In the genomic region with DNA sequence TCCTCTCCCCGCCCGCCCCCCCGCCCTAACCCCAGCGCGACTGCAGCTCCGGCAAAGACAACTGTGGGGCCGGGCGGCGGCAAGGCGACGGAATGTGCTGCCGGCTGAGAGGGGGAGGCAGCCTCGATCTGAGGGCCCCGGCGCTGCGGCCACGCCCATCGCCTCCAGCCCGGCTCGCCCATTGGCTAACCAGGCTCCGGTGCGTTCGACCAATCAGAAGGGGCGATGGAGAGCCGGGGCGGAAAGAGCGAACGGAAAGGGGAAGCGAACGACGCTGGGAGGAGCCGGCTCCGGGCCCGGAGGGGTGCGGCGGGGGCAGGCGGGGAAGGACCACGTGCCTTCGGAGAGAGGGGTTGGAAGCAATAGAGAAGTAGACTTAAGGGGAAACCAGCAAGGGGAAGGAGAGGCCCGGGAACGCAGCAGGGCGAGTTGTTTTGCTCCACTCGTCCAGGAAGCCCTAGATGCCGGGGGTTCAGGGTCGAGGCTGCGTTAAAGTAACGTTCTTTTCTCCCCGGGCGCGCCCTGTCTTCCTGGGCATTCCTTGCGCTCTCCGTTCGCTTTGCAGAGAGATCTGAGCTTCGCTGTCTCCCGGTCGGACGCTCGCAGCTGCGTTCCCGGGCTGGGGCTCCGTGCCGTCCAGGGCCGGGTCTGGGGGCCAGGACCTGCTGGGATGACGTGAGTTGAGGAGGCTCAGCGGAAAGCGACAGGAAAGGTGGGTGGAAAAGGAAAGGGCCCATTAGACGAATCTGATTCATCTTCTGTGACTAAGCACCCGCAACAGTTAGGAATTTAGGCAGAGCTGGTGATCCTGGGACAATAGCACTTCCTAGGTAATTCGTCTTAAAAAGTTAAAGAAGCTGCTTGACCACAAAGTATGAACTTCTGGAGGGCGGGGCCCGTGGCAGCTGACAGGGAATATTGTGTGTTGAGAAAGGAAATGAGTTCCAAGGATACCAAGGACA, we compare ENCODE assay signal across 8 cellular contexts. TPM values are rescaled to one million over a fixed set of nuclear protein-coding genes. Genes with fewer than 3 reads are reported as not detected.
DNase-seq lines count a peak whose midpoint lies in the region; ATAC-seq and TF ChIP-seq lines count a peak whose summit lies in the region.

A gene with protein sequence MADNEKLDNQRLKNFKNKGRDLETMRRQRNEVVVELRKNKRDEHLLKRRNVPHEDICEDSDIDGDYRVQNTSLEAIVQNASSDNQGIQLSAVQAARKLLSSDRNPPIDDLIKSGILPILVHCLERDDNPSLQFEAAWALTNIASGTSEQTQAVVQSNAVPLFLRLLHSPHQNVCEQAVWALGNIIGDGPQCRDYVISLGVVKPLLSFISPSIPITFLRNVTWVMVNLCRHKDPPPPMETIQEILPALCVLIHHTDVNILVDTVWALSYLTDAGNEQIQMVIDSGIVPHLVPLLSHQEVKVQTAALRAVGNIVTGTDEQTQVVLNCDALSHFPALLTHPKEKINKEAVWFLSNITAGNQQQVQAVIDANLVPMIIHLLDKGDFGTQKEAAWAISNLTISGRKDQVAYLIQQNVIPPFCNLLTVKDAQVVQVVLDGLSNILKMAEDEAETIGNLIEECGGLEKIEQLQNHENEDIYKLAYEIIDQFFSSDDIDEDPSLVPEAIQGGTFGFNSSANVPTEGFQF (minus strand): TSS at position 130 of the 962 bp plus-strand sequence. CDS start 289 bp downstream, outside the sequence.

- H3K4me3 Mint-ChIP-seq in activated naive CD8-positive, alpha-beta T cell treated with anti-CD3 and anti-CD28 coated beads, Interleukin-2, amount 50 U/mL, for 24 hours: peak within 1 kb of the TSS; percentile 94

- H3K79me2 ChIP-seq in parathyroid adenoma: peaks cover 27% of the 10 kb centered on the region

- peak within 1 kb of the TSS; percentile 98 for H3K27ac Mint-ChIP-seq in activated naive CD8-positive, alpha-beta T cell treated with anti-CD3 and anti-CD28 coated beads, Interleukin-2, amount 50 U/mL, for 24 hours

- H3K9me3 Mint-ChIP-seq in activated naive CD8-positive, alpha-beta T cell treated with anti-CD3 and anti-CD28 coated beads, Interleukin-2, amount 50 U/mL, for 24 hours: peaks cover 37% of the 10 kb centered on the region

- H3K4me1 ChIP-seq in parathyroid adenoma (peaks cover 5% of the 10 kb centered on the region), tibial nerve (peaks cover 0 to 49% (median 10%) of the 10 kb centered on the region in 4 donors)

- H3K36me3 Mint-ChIP-seq in activated naive CD8-positive, alpha-beta T cell treated with anti-CD3 and anti-CD28 coated beads, Interleukin-2, amount 50 U/mL, for 24 hours (ENCODE audit: low read depth): peaks cover 44% of the 10 kb centered on the region

- H3K4me3 ChIP-seq in GM12865 (ENCODE audit: low read depth, low read length): peak within 1 kb of the TSS; percentile 96
- H3K4me3 ChIP-seq in parathyroid adenoma (ENCODE audit: low read depth, low read length): peak within 1 kb of the TSS; percentile 75
- H3K4me3 ChIP-seq in tibial nerve: peak within 1 kb of the TSS; percentile 74 to 97 (median 88)

- H3K27ac ChIP-seq in parathyroid adenoma (peak within 1 kb of the TSS; percentile 94), tibial nerve (peak within 1 kb of the TSS; percentile 92 to 98 (median 97))

- peak; percentile 98 for DNase-seq in GM12865 (ENCODE audit: low read depth)
- DNase-seq in NCI-H1417 treated with DMSO at 0.1 percent for 48 hours (lab: John Stamatoyannopoulos, UW): peak; percentile 92
- DNase-seq in SW480 (ENCODE audit: low spot score): peak; percentile 97
- DNase-seq in activated naive CD8-positive, alpha-beta T cell treated with anti-CD3 and anti-CD28 coated beads, Interleukin-2, amount 50 U/mL, for 24 hours: peak; percentile 96
- peak; percentile 98 for DNase-seq in Right ventricle myocardium superior
- DNase-seq in tibial nerve (ENCODE audit: low spot score in 2 of 2): peak; percentile 95

- peak within 1 kb of the TSS; percentile 2 for H3K9ac ChIP-seq in parathyroid adenoma

- H3K27me3 Mint-ChIP-seq in activated naive CD8-positive, alpha-beta T cell treated with anti-CD3 and anti-CD28 coated beads, Interleukin-2, amount 50 U/mL, for 24 hours: no peaks in the 10 kb centered on the region

- TF ChIP-seq EP300 in tibial nerve (IDR thresholded peaks at IDR 0.05): peak in 1 of 2 donors; percentile 80

- H3K9me3 ChIP-seq in parathyroid adenoma (ENCODE audit: control insufficient read depth, low read length): no peaks in the 10 kb centered on the region
- H3K9me3 ChIP-seq in tibial nerve: peaks cover 0 to 8% (median 0%) of the 10 kb centered on the region in 4 donors

- TF ChIP-seq CTCF in GM12865 (IDR thresholded peaks at IDR 0.05; ENCODE audit: insufficient read depth, low read depth, low read length, missing control alignments) (no peak), parathyroid adenoma (IDR thresholded peaks at IDR 0.05) (no peak), tibial nerve (IDR thresholded peaks at IDR 0.05) (peak in 1 of 5 experiments; percentile 32)

- H3K27me3 ChIP-seq in parathyroid adenoma (ENCODE audit: control insufficient read depth, insufficient read depth, low read length): no peaks in the 10 kb centered on the region
- no peaks in the 10 kb centered on the region for H3K27me3 ChIP-seq in tibial nerve

- 1 to 2% methylated on average over 46 to 65 of the region's 71 CpGs for WGBS in tibial nerve, 2 donors

- H3K36me3 ChIP-seq in parathyroid adenoma (ENCODE audit: control insufficient read depth, insufficient read depth, low read length): no peaks in the 10 kb centered on the region
- peaks cover 0 to 16% (median 0%) of the 10 kb centered on the region in 3 donors for H3K36me3 ChIP-seq in tibial nerve

- peak within 1 kb of the TSS; percentile 96 for H2AFZ ChIP-seq in parathyroid adenoma

- peak; percentile 42 to 63 for TF ChIP-seq POLR2A in tibial nerve (IDR thresholded peaks at IDR 0.05)

- peak within 1 kb of the TSS; percentile 84 for H3K4me2 ChIP-seq in parathyroid adenoma (ENCODE audit: low read length)

- H3K4me1 Mint-ChIP-seq in activated naive CD8-positive, alpha-beta T cell treated with anti-CD3 and anti-CD28 coated beads, Interleukin-2, amount 50 U/mL, for 24 hours: peaks cover 53% of the 10 kb centered on the region

- intact Hi-C loops in Right ventricle myocardium superior (cut with DNase I): loop anchor here (10.0 kb wide), 1 partner anchor 189 kb away; the partner anchor contains the start of gene PPM1L

- ATAC-seq in HG02763 (IDR thresholded peaks at IDR 0.05; ENCODE audit: unreplicated experiment): peak; percentile 94
- ATAC-seq in activated naive CD8-positive, alpha-beta T cell treated with anti-CD3 and anti-CD28 coated beads, Interleukin-2, amount 50 U/mL, for 24 hours: peak; percentile 92
- peak; percentile 97 for ATAC-seq in Right ventricle myocardium superior (ENCODE audit: poor library complexity)

RNA-seq across cellular contexts. Expression of the gene that starts here (rescaled TPM):
- total RNA-seq in Right ventricle myocardium superior: 114 TPM
- total RNA-seq in tibial nerve: 10 to 100 TPM; 27.0 to 32.4 (median 30.2) TPM

Comparison
In these comparisons a context has a peak if more than half of its experiments do, and no peak if none do; other contexts are left out.
1. Peak in every context shown above with its lines: DNase-seq, ATAC-seq, H3K4me3 ChIP-seq and H3K27ac ChIP-seq.